ENCODE assay signal across 8 cellular contexts in the genomic region with DNA sequence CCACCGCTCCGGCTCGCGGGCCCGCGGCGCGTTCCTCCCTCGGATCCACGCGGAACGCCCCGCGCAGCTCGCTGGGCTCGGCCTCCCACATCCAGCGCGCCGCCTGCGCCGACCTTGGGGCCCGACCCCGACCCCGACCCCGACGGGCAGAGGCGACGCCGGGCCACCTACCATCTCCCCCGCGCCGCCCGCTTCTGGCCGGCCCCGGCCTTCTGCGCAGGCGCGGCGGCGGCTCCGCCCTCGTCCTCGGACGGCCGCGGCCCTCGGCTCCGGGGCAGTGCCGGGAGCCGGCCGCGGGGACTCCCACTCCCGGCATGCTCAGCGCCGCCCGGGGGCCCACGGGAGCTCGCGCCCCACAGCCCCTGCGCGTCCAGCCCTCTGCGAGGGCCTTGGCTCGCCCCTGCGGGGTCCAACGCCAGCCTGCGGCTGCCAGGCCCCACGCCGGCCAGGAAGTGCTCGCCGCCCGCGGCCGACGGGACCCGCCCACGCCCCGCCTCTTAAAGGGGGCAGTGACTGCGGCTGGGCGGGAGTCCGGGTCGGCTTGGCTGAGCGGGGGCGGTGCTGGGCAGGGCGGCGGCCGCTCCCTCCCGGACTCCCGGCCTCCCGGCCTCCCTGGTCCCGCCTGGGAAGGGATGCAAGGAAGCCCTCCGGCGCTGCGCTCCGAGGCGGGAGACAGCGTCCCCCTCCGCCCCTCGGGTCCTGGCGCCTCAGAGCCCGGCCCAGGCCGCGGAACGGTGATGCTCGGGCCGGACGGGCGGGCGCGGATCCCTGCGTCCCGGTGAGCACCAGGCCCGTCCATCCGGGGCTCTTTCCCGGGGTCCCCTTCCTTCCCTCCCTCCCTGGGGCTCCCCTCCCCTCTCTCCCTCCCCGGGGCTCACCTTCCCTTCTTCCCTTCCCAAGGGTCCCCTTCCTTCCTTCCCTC. TPM values are rescaled to one million over a fixed set of nuclear protein-coding genes. Genes with fewer than 3 reads are reported as not detected.
A peak's percentile ranks its signal among the peaks of the same experiment; 100 is the strongest.
DNase-seq lines count a peak whose midpoint lies in the region; ATAC-seq and TF ChIP-seq lines count a peak whose summit lies in the region.

DCUN1D2 (minus strand) TSS at position 216 of the 922 bp plus-strand sequence; CDS start at position 174, 42 bp downstream.

- DNase-seq in AG04450 (ENCODE audit: low read depth, low spot score) = peak; percentile 87
- DNase-seq in NCI-H2227 treated with DMSO at 0.1 percent for 48 hours (lab: John Stamatoyannopoulos, UW) = peak; percentile 72
- peak; percentile 96 for DNase-seq in cerebellum (ENCODE audit: low spot score)
- DNase-seq in kidney tubule cell (ENCODE audit: low spot score) = peak; percentile 97
- peak; percentile 24 to 46 for DNase-seq in stimulated activated CD4-positive, alpha-beta T cell treated with anti-CD3 and anti-CD28 coated beads, Interleukin-1b, Interleukin-23, amount 100 ng/mL, for 1 hour (ENCODE audit: low read depth in 2 of 2)

- H3K27ac ChIP-seq in AG04450 (ENCODE audit: low read depth, low read length) = peak within 1 kb of the TSS; percentile 65

- no peak for TF ChIP-seq CTCF in AG04450 (IDR thresholded peaks at IDR 0.05; ENCODE audit: low read depth, low read length)

- POLR2A ChIA-PET in AG04450 (lab: Yijun Ruan, JAX) = interaction anchor here (0.6 to 2.2 kb wide), 2 partner anchors 17 to 24 kb away, joined by 4 to 5 read pairs; no protein-coding TSS in a partner anchor

- H3K4me3 ChIP-seq in AG04450 (ENCODE audit: low read depth, low read length) = peak within 1 kb of the TSS; percentile 78

- H3K9me3 ChIP-seq in AG04450 (ENCODE audit: control insufficient read depth, insufficient read depth, low read length) = no peaks in the 10 kb centered on the region; the same call in 1 of the 2 replicates

- ATAC-seq in GM18867 (IDR thresholded peaks at IDR 0.05; ENCODE audit: unreplicated experiment) (peak; percentile 83), HG03097 (IDR thresholded peaks at IDR 0.05; ENCODE audit: low FRiP score, unreplicated experiment) (peak; percentile 82)
- peak; percentile 70 to 71 for ATAC-seq in activated CD4-positive, CD25-positive, alpha-beta regulatory T cell treated with anti-CD3 and anti-CD28 coated beads, Interleukin-2, amount 50 U/mL, for 24 hours

- CTCF ChIA-PET in AG04450 (lab: Charles Lee) = interaction anchor here (1.6 kb wide), 1 partner anchor 33 kb away, joined by 7 read pairs; no protein-coding TSS in a partner anchor

- H3K27me3 ChIP-seq in AG04450 (ENCODE audit: control insufficient read depth, insufficient read depth, low read length) = no peaks in the 10 kb centered on the region

RNA-seq across cellular contexts. Expression of gene DCUN1D2, which starts in this region (rescaled TPM):
- 11.0 and 11.5 TPM in 2 replicates for polyA plus RNA-seq in AG04450 (2011; rRNA removed)
- polyA minus RNA-seq in AG04450 (2011; rRNA and poly(A)+ RNA removed) = 9.1 and 9.9 TPM in 2 replicates
- total RNA-seq in cerebellum = 44.5 TPM

Comparison
In these comparisons a context has a peak if more than half of its experiments do, and no peak if none do; other contexts are left out.
1. Peak in every context shown above with its lines: DNase-seq, ATAC-seq, H3K4me3 ChIP-seq and H3K27ac ChIP-seq.
2. DNase-seq: peak in every context shown above with its lines; median percentile 97 in kidney tubule cell; 96 in cerebellum; 87 in AG04450; 72 in NCI-H2227 treated with DMSO at 0.1 percent for 48 hours; 35 in stimulated activated CD4-positive, alpha-beta T cell treated with anti-CD3 and anti-CD28 coated beads, Interleukin-1b, Interleukin-23, amount 100 ng/mL, for 1 hour.